ENCODE assay signal across 8 cellular contexts in the genomic region with DNA sequence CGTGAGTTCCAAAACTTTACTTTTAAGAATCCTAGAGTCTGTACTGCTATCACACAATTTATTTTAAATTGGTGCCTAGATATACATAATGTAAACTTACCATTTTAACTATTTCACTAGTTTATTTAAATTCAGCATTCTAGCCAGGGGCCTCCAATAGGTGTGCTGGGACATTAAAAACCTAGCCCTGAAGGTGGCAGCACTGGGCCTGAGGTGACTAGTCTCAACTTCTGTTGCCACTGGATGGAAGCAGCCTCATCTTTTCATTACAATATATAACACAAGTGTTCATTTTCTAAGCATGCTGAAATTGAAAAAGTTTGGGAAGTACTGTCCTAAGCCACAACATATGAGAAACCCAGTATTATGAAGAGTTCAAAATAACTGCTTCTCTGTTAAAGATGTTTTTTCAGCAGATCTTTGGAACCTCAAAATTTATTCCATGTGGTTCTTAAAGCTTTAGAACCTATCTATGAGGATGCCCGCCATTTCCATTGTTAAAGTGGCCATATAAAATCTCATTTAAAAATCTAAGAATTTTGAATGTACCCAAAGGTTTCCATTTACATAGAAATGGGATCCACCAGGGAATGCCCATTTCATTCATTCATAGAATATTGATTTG. TPM values are rescaled to one million over a fixed set of nuclear protein-coding genes. Genes with fewer than 3 reads are reported as not detected.
DNase-seq lines count a peak whose midpoint lies in the region; ATAC-seq, FAIRE-seq and TF ChIP-seq lines count a peak whose summit lies in the region.

No MANE protein-coding gene starts in this region.

- no peaks in the 10 kb centered on the region for H3K9me3 Mint-ChIP-seq in naive thymus-derived CD8-positive, alpha-beta T cell
- H3K9me3 Mint-ChIP-seq in stimulated activated naive B cell treated with anti-CD40 and anti-IgM and Interleukin-4, amounts not matched to agents 10 μg/mL and 1 μg/mL and 100 μg/mL, for 72 hours: no peaks in the 10 kb centered on the region

- peak; percentile 90 for FAIRE-seq in GM18507 (lab: Jason Lieb, UNC)

- peaks cover 0 to 3% (median 0%) of the 10 kb centered on the region in 5 donors for H3K27me3 Mint-ChIP-seq in naive thymus-derived CD8-positive, alpha-beta T cell
- H3K27me3 Mint-ChIP-seq in stimulated activated naive B cell treated with anti-CD40 and anti-IgM and Interleukin-4, amounts not matched to agents 10 μg/mL and 1 μg/mL and 100 μg/mL, for 72 hours: no peaks in the 10 kb centered on the region

- peak; percentile 28 for ATAC-seq in HG03571 (IDR thresholded peaks at IDR 0.05; ENCODE audit: unreplicated experiment)
- peak; percentile 40 to 53 for ATAC-seq in naive thymus-derived CD8-positive, alpha-beta T cell
- peak; percentile 33 to 45 for ATAC-seq in stimulated activated naive B cell treated with anti-CD40 and anti-IgM and Interleukin-4, amounts not matched to agents 10 μg/mL and 1 μg/mL and 100 μg/mL, for 72 hours (replicated peaks)

- H3K4me3 ChIP-seq in epithelial cell of esophagus (ENCODE audit: low read length): no peak overlapping the region

- peaks cover 5 to 16% (median 10%) of the 10 kb centered on the region in 4 donors for H3K4me1 Mint-ChIP-seq in naive thymus-derived CD8-positive, alpha-beta T cell
- H3K4me1 Mint-ChIP-seq in stimulated activated naive B cell treated with anti-CD40 and anti-IgM and Interleukin-4, amounts not matched to agents 10 μg/mL and 1 μg/mL and 100 μg/mL, for 72 hours: peaks cover 13 to 16% of the 10 kb centered on the region in 2 donors

- in situ Hi-C loops in ACHN (cut with HindIII; ENCODE audit: low pct_ligation_motif_present, low pct_unique_long_range_greater_than_20kb, low sequenced_read_pairs): no loop called here

- peak; percentile 87 for TF ChIP-seq CTCF in epithelial cell of esophagus (IDR thresholded peaks at IDR 0.05; ENCODE audit: insufficient read depth, low read depth, low read length, missing control alignments)

- H3K27ac Mint-ChIP-seq in naive thymus-derived CD8-positive, alpha-beta T cell: no peak overlapping the region
- no peak overlapping the region for H3K27ac Mint-ChIP-seq in stimulated activated naive B cell treated with anti-CD40 and anti-IgM and Interleukin-4, amounts not matched to agents 10 μg/mL and 1 μg/mL and 100 μg/mL, for 72 hours

- H3K4me3 Mint-ChIP-seq in naive thymus-derived CD8-positive, alpha-beta T cell: no peak overlapping the region
- H3K4me3 Mint-ChIP-seq in stimulated activated naive B cell treated with anti-CD40 and anti-IgM and Interleukin-4, amounts not matched to agents 10 μg/mL and 1 μg/mL and 100 μg/mL, for 72 hours: no peak overlapping the region

- POLR2A ChIA-PET in naive thymus-derived CD8-positive, alpha-beta T cell (lab: Charles Lee): no interaction called here

- DNase-seq in ACHN (peak; percentile 73), GM18507 (ENCODE audit: extremely low spot score, insufficient read length, low read depth) (peak; percentile 46), NOMO-1 treated with DMSO at 0.1 percent for 48 hours (lab: John Stamatoyannopoulos, UW; ENCODE audit: unreplicated experiment) (peak; percentile 47), epithelial cell of esophagus (ENCODE audit: low read depth) (peak; percentile 78)
- DNase-seq in activated CD8-positive, alpha-beta memory T cell treated with anti-CD3 and anti-CD28 coated beads, Interleukin-2, amount 50 U/mL, for 1 hour (ENCODE audit: extremely low read depth): peak; percentile 46
- peak; percentile 45 to 85 (median 70) for DNase-seq in naive thymus-derived CD8-positive, alpha-beta T cell
- DNase-seq in stimulated activated naive B cell treated with anti-CD40 and anti-IgM and Interleukin-4, amounts not matched to agents 10 μg/mL and 1 μg/mL and 100 μg/mL, for 72 hours: peak; percentile 53

- no peaks in the 10 kb centered on the region for H3K36me3 Mint-ChIP-seq in naive thymus-derived CD8-positive, alpha-beta T cell
- no peaks in the 10 kb centered on the region for H3K36me3 Mint-ChIP-seq in stimulated activated naive B cell treated with anti-CD40 and anti-IgM and Interleukin-4, amounts not matched to agents 10 μg/mL and 1 μg/mL and 100 μg/mL, for 72 hours

RNA-seq across cellular contexts. Expression of a gene that starts 2.9 kb away (rescaled TPM):
- 1 to 10 TPM; 1.6 to 2.3 TPM for total RNA-seq in naive thymus-derived CD8-positive, alpha-beta T cell
- polyA plus RNA-seq in naive thymus-derived CD8-positive, alpha-beta T cell: 1 to 10 TPM in 1 of 3 donors, under 1 TPM in 2; 0.69 to 1.2 (median 0.81) TPM
